ENCODE assay signal across 8 cellular contexts in genomic region chr7:151226560-151226874, GRCh38. TPM values are rescaled to one million over a fixed set of nuclear protein-coding genes. Genes with fewer than 3 reads are reported as not detected.
DNase-seq lines count a peak whose midpoint lies in the region; ATAC-seq and TF ChIP-seq lines count a peak whose summit lies in the region.

No MANE protein-coding gene starts in this region.

- H3K36me3 Mint-ChIP-seq in IgD-negative memory B cell (peaks cover 7% of the 10 kb centered on the region), neural progenitor cell (peaks cover 11% of the 10 kb centered on the region)

- peak overlapping the region; percentile 17 for H2AFZ ChIP-seq in neural progenitor cell (replicated peaks)

- H4K20me1 ChIP-seq in neural progenitor cell (ENCODE audit: low read depth): peaks cover 15% of the 10 kb centered on the region

- peak overlapping the region; percentile 91 to 100 (median 100) for H3K4me3 Mint-ChIP-seq in IgD-negative memory B cell
- H3K4me3 Mint-ChIP-seq in neural progenitor cell: peak overlapping the region; percentile 93

- no peaks in the 10 kb centered on the region for H3K9me3 Mint-ChIP-seq in IgD-negative memory B cell
- H3K9me3 Mint-ChIP-seq in neural progenitor cell: no peaks in the 10 kb centered on the region

- H3K4me3 ChIP-seq in duodenal mucosa (ENCODE audit: low read depth in 1 of 2, low read length in 2 of 2) (peak overlapping the region; percentile 95 to 96), neural progenitor cell (peak overlapping the region; percentile 94)

- H3K4me1 ChIP-seq in duodenal mucosa (ENCODE audit: control insufficient read depth in 1 of 2, insufficient read depth in 2 of 2, low read length in 2 of 2) (peaks cover 25 to 27% of the 10 kb centered on the region in 2 donors), neural progenitor cell (peaks cover 21% of the 10 kb centered on the region)

- peak overlapping the region; percentile 74 to 97 (median 95) for H3K27ac Mint-ChIP-seq in IgD-negative memory B cell
- peak overlapping the region; percentile 51 for H3K27ac Mint-ChIP-seq in neural progenitor cell

- ATAC-seq in GM18502 (IDR thresholded peaks at IDR 0.05; ENCODE audit: poor library complexity, unreplicated experiment): peak; percentile 10
- ATAC-seq in HG03378 (IDR thresholded peaks at IDR 0.05; ENCODE audit: unreplicated experiment): no peak

- H3K9me3 ChIP-seq in duodenal mucosa (ENCODE audit: control insufficient read depth in 1 of 2, low read length in 2 of 2) (no peaks in the 10 kb centered on the region), neural progenitor cell (ENCODE audit: low read depth) (no peaks in the 10 kb centered on the region)

- DNase-seq in neural progenitor cell (ENCODE audit: low spot score): no peak
- DNase-seq in NCI-H1417 (lab: John Stamatoyannopoulos, UW): no peak
- DNase-seq in NCI-H1417 treated with DMSO at 0.1 percent for 48 hours (lab: John Stamatoyannopoulos, UW): no peak
- DNase-seq in activated CD4-positive, alpha-beta T cell treated with anti-CD3 and anti-CD28 coated beads, Interleukin-2, amount 50 U/mL, for 48 hours: no peak

- H3K36me3 ChIP-seq in duodenal mucosa (ENCODE audit: control insufficient read depth in 1 of 2, insufficient read depth in 2 of 2, low read length in 2 of 2) (peaks cover 27 to 35% of the 10 kb centered on the region in 2 donors), neural progenitor cell (no peaks in the 10 kb centered on the region)

- peaks cover 19 to 27% (median 26%) of the 10 kb centered on the region in 3 donors for H3K4me1 Mint-ChIP-seq in IgD-negative memory B cell
- peaks cover 37% of the 10 kb centered on the region for H3K4me1 Mint-ChIP-seq in neural progenitor cell

- H3K27ac ChIP-seq in duodenal mucosa (ENCODE audit: low read depth, low read length) (no peak overlapping the region), neural progenitor cell (no peak overlapping the region)

- peak overlapping the region; percentile 92 for H3K4me2 ChIP-seq in neural progenitor cell

- H3K27me3 ChIP-seq in duodenal mucosa (ENCODE audit: control insufficient read depth in 1 of 2, insufficient read depth in 2 of 2, low read length in 2 of 2) (no peaks in the 10 kb centered on the region), neural progenitor cell (no peaks in the 10 kb centered on the region)

- peaks cover 14% of the 10 kb centered on the region for H3F3A ChIP-seq in neural progenitor cell (ENCODE audit: low read depth)

- peaks cover 19% of the 10 kb centered on the region for H3K79me2 ChIP-seq in neural progenitor cell (ENCODE audit: low read depth)

- H3K27me3 Mint-ChIP-seq in IgD-negative memory B cell: no peaks in the 10 kb centered on the region
- H3K27me3 Mint-ChIP-seq in neural progenitor cell (ENCODE audit: insufficient read depth, low read depth): peaks cover 8% of the 10 kb centered on the region

- peak overlapping the region; percentile 61 to 76 for H3K9ac ChIP-seq in duodenal mucosa (ENCODE audit: low read depth in 1 of 2, low read length in 2 of 2)
- peak overlapping the region; percentile 83 for H3K9ac ChIP-seq in neural progenitor cell

- no peak for TF ChIP-seq CTCF in neural progenitor cell (IDR thresholded peaks at IDR 0.05)

RNA-seq across cellular contexts. Expression of gene ABCF2, which starts 0.5 kb away (rescaled TPM):
- polyA plus RNA-seq in IgD-negative memory B cell: 34.2 TPM
- 31.3 and 40.7 TPM in 2 replicates for total RNA-seq in neural progenitor cell (ENCODE audit: low replicate concordance)

RNA-seq across cellular contexts. Expression of gene CHPF2, which starts 5.8 kb away (rescaled TPM):
- polyA plus RNA-seq in IgD-negative memory B cell: 25.4 TPM
- 8.8 and 18.3 TPM in 2 replicates for total RNA-seq in neural progenitor cell (ENCODE audit: low replicate concordance)

RNA-seq across cellular contexts. Expression of gene H2BK1, which starts 16.2 kb away (rescaled TPM):
- not detected for polyA plus RNA-seq in IgD-negative memory B cell
- total RNA-seq in neural progenitor cell (ENCODE audit: low replicate concordance): not detected in 2 replicates

RNA-seq across cellular contexts. Expression of gene SMARCD3, which starts 22.0 kb away (rescaled TPM):
- 1.1 TPM for polyA plus RNA-seq in IgD-negative memory B cell
- 11.0 and 23.6 TPM in 2 replicates for total RNA-seq in neural progenitor cell (ENCODE audit: low replicate concordance)

RNA-seq across cellular contexts. Expression of gene ASB10, which starts 39.5 kb away (rescaled TPM):
- not detected for polyA plus RNA-seq in IgD-negative memory B cell
- total RNA-seq in neural progenitor cell (ENCODE audit: low replicate concordance): not detected in 2 replicates
